18 cellular contexts compared by ENCODE assay signal in genomic region chrX:10447577-10448214, GRCh38.
DNase-seq lines count a peak whose midpoint lies in the region; ATAC-seq and TF ChIP-seq lines count a peak whose summit lies in the region.
"Had no signal": no experiment of that assay in that cellular context is flagged by ENCODE, and none has a peak within 500 bp of the region (broad histone marks: within the 10 kb centered on the region; RNA-seq: fewer than 3 reads in every experiment).

No MANE protein-coding gene starts in this region.

- POLR2A ChIA-PET in IMR-90 (lab: Charles Lee; ENCODE audit: unreplicated experiment): no interaction called here

- peak overlapping the region; percentile 39 for H2BK5ac ChIP-seq in IMR-90 (ENCODE audit: low read depth, low read length, poor library complexity, severe bottlenecking)

- no peak overlapping the region for H4K91ac ChIP-seq in IMR-90 (ENCODE audit: insufficient read depth, low read depth, low read length)

- H4K20me1 ChIP-seq in IMR-90 (ENCODE audit: insufficient read depth, low read length): no peaks in the 10 kb centered on the region

- peak; percentile 17 for DNase-seq in AG09309 (ENCODE audit: low read depth)
- DNase-seq in IMR-90: peak; percentile 53
- DNase-seq in astrocyte of the spinal cord (ENCODE audit: low read depth, low spot score): peak; percentile 11
- peak; percentile 80 for DNase-seq in foreskin melanocyte
- no peak for DNase-seq in NCI-H2227 treated with DMSO at 0.1 percent for 48 hours (lab: John Stamatoyannopoulos, UW)
- DNase-seq in NCI-H2107 treated with DMSO at 0.1 percent for 48 hours (lab: John Stamatoyannopoulos, UW; ENCODE audit: unreplicated experiment): no peak
- no peak for DNase-seq in retina
- DNase-seq in OCI-M2 (lab: John Stamatoyannopoulos, UW; ENCODE audit: unreplicated experiment): no peak
- DNase-seq: activated CD8-positive, alpha-beta memory T cell treated with anti-CD3 and anti-CD28 coated beads, Interleukin-2, amount 50 U/mL, for 48 hours; Kasumi-1; NCI-H187; NCI-H69; occipital lobe; RPMI8226; stomach; T-helper 17 cell had no signal

- no peak overlapping the region for H3K4me3 ChIP-seq in AG09309 (ENCODE audit: control insufficient read depth, low read depth, low read length)
- H3K4me3 ChIP-seq in IMR-90 (ENCODE audit: insufficient read depth, low read depth, low read length): no peak overlapping the region
- H3K4me3 ChIP-seq in astrocyte of the spinal cord (ENCODE audit: low read depth, low read length): no peak overlapping the region
- H3K4me3 ChIP-seq: esophagus muscularis mucosa, stomach had no signal

- no peak overlapping the region for H4K8ac ChIP-seq in IMR-90 (ENCODE audit: low read depth in 2 of 2, low read length in 2 of 2)

- H3K9ac ChIP-seq in IMR-90 (ENCODE audit: low read depth, low read length): no peak overlapping the region

- no peak overlapping the region for H2BK120ac ChIP-seq in IMR-90 (ENCODE audit: low read depth, low read length)

- H3K4ac ChIP-seq in IMR-90 (ENCODE audit: low read depth, low read length): no peak overlapping the region

- H3K9me3 ChIP-seq in IMR-90 (ENCODE audit: control insufficient read depth, insufficient read depth, low read length): no peaks in the 10 kb centered on the region; the same call in 1 of the 2 replicates
- H3K9me3 ChIP-seq: esophagus muscularis mucosa, stomach had no signal

- H3K18ac ChIP-seq in IMR-90 (ENCODE audit: low read depth, low read length): peak overlapping the region; percentile 66; the same call in 1 of the 2 replicates

- TF ChIP-seq RAD21 in IMR-90 (IDR thresholded peaks at IDR 0.05; ENCODE audit: low read length): no peak

- CTCF ChIA-PET in IMR-90 (lab: Yijun Ruan, JAX): no interaction called here

- dilution Hi-C loops in IMR-90 (cut with HindIII; ENCODE audit: low sequenced_read_pairs, unreplicated experiment): no loop called here

- H2BK15ac ChIP-seq in IMR-90 (ENCODE audit: low read depth, low read length): no peak overlapping the region

- peak overlapping the region; percentile 63; the same call in 1 of the 2 replicates for H2BK20ac ChIP-seq in IMR-90 (ENCODE audit: low read depth, low read length)

- H4K5ac ChIP-seq in IMR-90 (ENCODE audit: low read depth, low read length): peak overlapping the region; percentile 83

- H3K56ac ChIP-seq in IMR-90 (ENCODE audit: extremely low read depth, insufficient read depth, low read length): no peak overlapping the region

- no peak overlapping the region; the same call in 1 of the 2 replicates for H3K27ac ChIP-seq in IMR-90 (ENCODE audit: insufficient read depth, low read length)
- H3K27ac ChIP-seq: esophagus muscularis mucosa, stomach had no signal

- peaks cover 5% of the 10 kb centered on the region for H3K36me3 ChIP-seq in IMR-90 (ENCODE audit: control insufficient read depth, insufficient read depth, low read length)

- H3K27me3 ChIP-seq in IMR-90 (ENCODE audit: control insufficient read depth, insufficient read depth, low read length): no peaks in the 10 kb centered on the region
- H3K27me3 ChIP-seq: esophagus muscularis mucosa, stomach had no signal

- intact Hi-C loops in IMR-90 (cut with micrococcal nuclease): loop anchor here (10.0 kb wide), 1 partner anchor 253 kb away; no protein-coding TSS in a partner anchor

- H2AFZ ChIP-seq in IMR-90 (replicated peaks; ENCODE audit: low read length, poor library complexity): no peak overlapping the region

- H3K4me1 ChIP-seq in IMR-90 (ENCODE audit: control insufficient read depth, insufficient read depth, low read length): peaks cover 5% of the 10 kb centered on the region
- H3K4me1 ChIP-seq: stomach had no signal

- H3K4me2 ChIP-seq in IMR-90 (ENCODE audit: low read depth, low read length): no peak overlapping the region

- H3K23ac ChIP-seq in IMR-90 (ENCODE audit: low read depth, low read length): no peak overlapping the region

- TF ChIP-seq CTCF in AG09309 (IDR thresholded peaks at IDR 0.05; ENCODE audit: control insufficient read depth, insufficient read depth, low read depth, low read length, missing control alignments) (no peak), IMR-90 (conservative IDR thresholded peaks at IDR 0.05; ENCODE audit: low read depth, low read length) (no peak), astrocyte of the spinal cord (IDR thresholded peaks at IDR 0.05; ENCODE audit: low read depth, low read length) (no peak)

- in situ Hi-C loops in IMR-90 (cut with MboI; ENCODE audit: low sequenced_read_pairs) (no loop called here), astrocyte of the spinal cord (cut with HindIII; ENCODE audit: low sequenced_read_pairs) (no loop called here)

- H3K79me1 ChIP-seq in IMR-90 (ENCODE audit: low read depth in 1 of 2, low read length in 2 of 2): peaks cover 0 to 4% of the 10 kb centered on the region in 2 experiments; a peak in 1 of 4 replicates

- BruUV-seq in IMR-90 (replicated peaks; lab: Mats Ljungman, UMichigan): no TSS peak

- H3K14ac ChIP-seq in IMR-90 (replicated peaks; ENCODE audit: low read depth, low read length): no peak overlapping the region

- TF ChIP-seq POLR2A in IMR-90 (IDR thresholded peaks at IDR 0.05; ENCODE audit: low read depth, low read length): no peak

- no CpG with 5 or more reads among the region's 4 CpGs for WGBS in IMR-90 (ENCODE audit: extremely low coverage in 2 of 2, insufficient read length in 1 of 2), 2 experiments

- no peak overlapping the region for H2AK9ac ChIP-seq in IMR-90 (replicated peaks; ENCODE audit: low read depth, low read length, poor library complexity)

- H2AK5ac ChIP-seq in IMR-90 (ENCODE audit: low read depth, low read length): no peak overlapping the region

- H3K9me1 ChIP-seq in IMR-90 (ENCODE audit: insufficient read depth, low read length): no peaks in the 10 kb centered on the region

- no peak; the same call in 1 of the 2 replicates for ATAC-seq in IMR-90 (ENCODE audit: low read depth)
- ATAC-seq: activated CD4-positive, CD25-positive, alpha-beta regulatory T cell treated with anti-CD3 and anti-CD28 coated beads, Interleukin-2, amount 50 U/mL, for 24 hours; T-helper 17 cell had no signal

TF ChIP-seq in IMR-90, 13 proteins besides CTCF, POLR2A, EP300 and RAD21:
- TF ChIP-seq CHD1 (IDR thresholded peaks at IDR 0.05; ENCODE audit: low read depth, low read length): no peak
- TF ChIP-seq BHLHE40 (IDR thresholded peaks at IDR 0.05; ENCODE audit: low read depth, low read length): no peak
- TF ChIP-seq ELK1 (IDR thresholded peaks at IDR 0.05; ENCODE audit: borderline replicate concordance, low read depth, low read length): no peak
- 0 out of 2 replicates have a peak, but pooled peaks have one; percentile 6 for TF ChIP-seq USF2 (IDR thresholded peaks at IDR 0.05; ENCODE audit: low read depth, low read length)
- TF ChIP-seq CEBPB (IDR thresholded peaks at IDR 0.05; ENCODE audit: low read depth, low read length): no peak

Comparison
In these comparisons a context has a peak if more than half of its experiments do, and no peak if none do; other contexts are left out.
1. DNase-seq: peak in AG09309 (single experiment), IMR-90 (single experiment), astrocyte of the spinal cord (single experiment) and foreskin melanocyte (single experiment); none in NCI-H2227 treated with DMSO at 0.1 percent for 48 hours (single experiment), NCI-H2107 treated with DMSO at 0.1 percent for 48 hours (single experiment), retina (single experiment) and OCI-M2 (single experiment).